In genomic region chr1:239898067-239898730, GRCh38 we compare ENCODE assay signal across 8 cellular contexts.
DNase-seq lines count a peak whose midpoint lies in the region; ATAC-seq and TF ChIP-seq lines count a peak whose summit lies in the region.

No MANE protein-coding gene starts in this region.

- H3K27ac ChIP-seq in OCI-LY3 (ENCODE audit: low read length) (no peak overlapping the region), esophagus squamous epithelium (peak overlapping the region in 2 of 4 donors; percentile 2 to 62)

- no peaks in the 10 kb centered on the region for H3K36me3 Mint-ChIP-seq in naive thymus-derived CD8-positive, alpha-beta T cell
- H3K36me3 Mint-ChIP-seq in stimulated activated naive B cell treated with anti-CD40 and anti-IgM and Interleukin-4, amounts not matched to agents 10 μg/mL and 1 μg/mL and 100 μg/mL, for 72 hours: no peaks in the 10 kb centered on the region

- peaks cover 31% of the 10 kb centered on the region for H3K27me3 ChIP-seq in OCI-LY3 (ENCODE audit: low read depth, low read length)
- H3K27me3 ChIP-seq in esophagus squamous epithelium: no peaks in the 10 kb centered on the region

- no peaks in the 10 kb centered on the region for H3K9me3 Mint-ChIP-seq in naive thymus-derived CD8-positive, alpha-beta T cell
- no peaks in the 10 kb centered on the region for H3K9me3 Mint-ChIP-seq in stimulated activated naive B cell treated with anti-CD40 and anti-IgM and Interleukin-4, amounts not matched to agents 10 μg/mL and 1 μg/mL and 100 μg/mL, for 72 hours

- peaks cover 0 to 5% (median 3%) of the 10 kb centered on the region in 4 donors for H3K4me1 Mint-ChIP-seq in naive thymus-derived CD8-positive, alpha-beta T cell
- peaks cover 1 to 6% of the 10 kb centered on the region in 2 donors for H3K4me1 Mint-ChIP-seq in stimulated activated naive B cell treated with anti-CD40 and anti-IgM and Interleukin-4, amounts not matched to agents 10 μg/mL and 1 μg/mL and 100 μg/mL, for 72 hours

- intact Hi-C loops in esophagus squamous epithelium (cut with DNase I): loop anchor here (10.0 kb wide), 1 partner anchor 493 kb away; no protein-coding TSS in a partner anchor

- H3K4me1 ChIP-seq in OCI-LY3 (ENCODE audit: low read length): peaks cover 4% of the 10 kb centered on the region; the same call in 1 of the 2 replicates
- H3K4me1 ChIP-seq in esophagus squamous epithelium: peaks cover 0 to 22% (median 4%) of the 10 kb centered on the region in 3 donors

- H3K9ac ChIP-seq in OCI-LY3 (ENCODE audit: low read length): peak overlapping the region; percentile 45

- H3K4me3 Mint-ChIP-seq in naive thymus-derived CD8-positive, alpha-beta T cell: peak overlapping the region in 4 of 10 donors; percentile 23 to 53 (median 32)
- no peak overlapping the region for H3K4me3 Mint-ChIP-seq in stimulated activated naive B cell treated with anti-CD40 and anti-IgM and Interleukin-4, amounts not matched to agents 10 μg/mL and 1 μg/mL and 100 μg/mL, for 72 hours

- peak overlapping the region; percentile 75 for H3K4me3 ChIP-seq in OCI-LY3 (ENCODE audit: low read length)
- peak overlapping the region in 2 of 4 donors; percentile 3 to 33 for H3K4me3 ChIP-seq in esophagus squamous epithelium

- peak overlapping the region; percentile 69 for H3K4me2 ChIP-seq in OCI-LY3 (ENCODE audit: low read length)

- no peaks in the 10 kb centered on the region for H3K9me3 ChIP-seq in OCI-LY3 (ENCODE audit: insufficient read depth, low read length)
- no peaks in the 10 kb centered on the region for H3K9me3 ChIP-seq in esophagus squamous epithelium

- no peaks in the 10 kb centered on the region for H3K79me2 ChIP-seq in OCI-LY3 (ENCODE audit: low read length)

- no peaks in the 10 kb centered on the region for H3K36me3 ChIP-seq in OCI-LY3 (replicated peaks; ENCODE audit: low read depth, low read length)
- no peaks in the 10 kb centered on the region for H3K36me3 ChIP-seq in esophagus squamous epithelium

- H3K27me3 Mint-ChIP-seq in naive thymus-derived CD8-positive, alpha-beta T cell: peaks cover 0 to 10% (median 1%) of the 10 kb centered on the region in 5 donors
- no peaks in the 10 kb centered on the region for H3K27me3 Mint-ChIP-seq in stimulated activated naive B cell treated with anti-CD40 and anti-IgM and Interleukin-4, amounts not matched to agents 10 μg/mL and 1 μg/mL and 100 μg/mL, for 72 hours

- POLR2A ChIA-PET in naive thymus-derived CD8-positive, alpha-beta T cell (lab: Charles Lee): no interaction called here

- 17 to 19% methylated on average over 14 to 15 of the region's 15 CpGs for WGBS in esophagus squamous epithelium, 2 donors

- TF ChIP-seq CTCF in OCI-LY3 (IDR thresholded peaks at IDR 0.05; ENCODE audit: low read depth, low read length) (peak; percentile 98), esophagus squamous epithelium (IDR thresholded peaks at IDR 0.05) (peak; percentile 80 to 98 (median 96))

- TF ChIP-seq POLR2A in esophagus squamous epithelium (IDR thresholded peaks at IDR 0.05): no peak

- peak; percentile 97 for ATAC-seq in GM21526 (IDR thresholded peaks at IDR 0.05; ENCODE audit: low FRiP score, unreplicated experiment)
- peak; percentile 93 to 94 for ATAC-seq in naive thymus-derived CD8-positive, alpha-beta T cell
- peak; percentile 88 to 91 for ATAC-seq in stimulated activated naive B cell treated with anti-CD40 and anti-IgM and Interleukin-4, amounts not matched to agents 10 μg/mL and 1 μg/mL and 100 μg/mL, for 72 hours (replicated peaks)

- DNase-seq in DMS 273 (lab: John Stamatoyannopoulos, UW; ENCODE audit: unreplicated experiment) (peak; percentile 86), HUDEP-2 (lab: John Stamatoyannopoulos, UW; ENCODE audit: unreplicated experiment in 76 of 76) (peak in 53 of 76 experiments; percentile 2 to 75 (median 34)), activated T-cell treated with anti-CD3 and anti-CD28 coated beads for 24 hours (ENCODE audit: low read depth) (peak; percentile 59), esophagus squamous epithelium (lab: John Stamatoyannopoulos, UW) (no peak)
- peak; percentile 40 to 85 (median 71) for DNase-seq in naive thymus-derived CD8-positive, alpha-beta T cell
- peak; percentile 48 for DNase-seq in stimulated activated naive B cell treated with anti-CD40 and anti-IgM and Interleukin-4, amounts not matched to agents 10 μg/mL and 1 μg/mL and 100 μg/mL, for 72 hours

- peak overlapping the region; percentile 85 for H2AFZ ChIP-seq in OCI-LY3 (ENCODE audit: low read depth, low read length)

- no peaks in the 10 kb centered on the region for H4K20me1 ChIP-seq in OCI-LY3 (ENCODE audit: insufficient read depth, low read length)

- no peak overlapping the region for H3K27ac Mint-ChIP-seq in naive thymus-derived CD8-positive, alpha-beta T cell
- H3K27ac Mint-ChIP-seq in stimulated activated naive B cell treated with anti-CD40 and anti-IgM and Interleukin-4, amounts not matched to agents 10 μg/mL and 1 μg/mL and 100 μg/mL, for 72 hours: no peak overlapping the region
